ENCODE assay signal across 17 cellular contexts in the genomic region with DNA sequence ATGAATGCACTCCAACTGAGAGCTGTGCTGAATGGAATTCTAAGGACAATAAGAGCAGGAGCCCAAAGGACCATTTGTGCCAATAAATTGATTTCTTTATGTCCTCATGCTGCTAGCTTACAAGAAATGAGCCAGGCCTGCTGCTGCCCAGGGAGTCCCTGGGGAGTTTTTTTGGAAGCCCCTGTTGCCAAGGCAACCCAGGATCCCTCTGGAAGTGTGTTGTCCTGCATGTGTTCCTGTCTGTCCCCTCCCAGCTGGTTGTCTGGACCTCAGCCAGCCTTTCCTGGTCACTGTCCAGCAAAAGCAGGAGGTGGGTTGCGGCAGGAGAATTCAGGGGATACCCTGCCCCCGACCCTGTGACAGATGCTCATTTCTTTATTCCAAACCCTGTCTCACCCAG. TPM values are rescaled to one million over a fixed set of nuclear protein-coding genes. Genes with fewer than 3 reads are reported as not detected.
"Had no signal": no experiment of that assay in that cellular context is flagged by ENCODE, and none has a peak within 500 bp of the region (broad histone marks: within the 10 kb centered on the region; RNA-seq: fewer than 3 reads in every experiment).

No MANE protein-coding gene starts in this region.

- H3K27ac ChIP-seq: adrenal gland, breast epithelium, gastroesophageal sphincter, lower lobe of right lung, neutrophil, pancreas, right lobe of liver had no signal

- H3K9me3 ChIP-seq: adrenal gland, breast epithelium, gastroesophageal sphincter, lower lobe of right lung, neutrophil, pancreas, right lobe of liver had no signal

- H3K27me3 ChIP-seq: neutrophil, pancreas, right lobe of liver had no signal

- DNase-seq: activated CD4-positive, alpha-beta memory T cell treated with anti-CD3 and anti-CD28 coated beads for 36 hours; activated gamma-delta T cell treated with Interleukin-2 at 50 U/mL for 16 hours; activated T-cell treated with anti-CD3 and anti-CD28 coated beads for 4 hours; adrenal gland; cortex of kidney; lower lobe of right lung; right lobe of liver; stimulated activated CD4-positive, alpha-beta T cell treated with anti-CD3 and anti-CD28 coated beads, Interleukin-4, amount 100 ng/mL, for 1 hour; stimulated activated naive CD8-positive, alpha-beta T cell treated with anti-CD3 and anti-CD28 coated beads, Interleukin-15, amount 100 ng/mL, for 72 hours had no signal

- H3K4me3 ChIP-seq: adrenal gland, breast epithelium, gastroesophageal sphincter, lower lobe of right lung, pancreas, right lobe of liver, smooth muscle cell had no signal

- H3K36me3 ChIP-seq: adrenal gland, breast epithelium, gastroesophageal sphincter, lower lobe of right lung, neutrophil, pancreas, right lobe of liver had no signal

- H3K4me2 ChIP-seq: smooth muscle cell had no signal

- H3K4me1 ChIP-seq: adrenal gland, breast epithelium, gastroesophageal sphincter, lower lobe of right lung, pancreas, right lobe of liver had no signal

- ATAC-seq: activated naive CD4-positive, alpha-beta T cell treated with anti-CD3 and anti-CD28 coated beads, Interleukin-2, amount 50 U/mL, for 72 hours; gastroesophageal sphincter; lower lobe of right lung; natural killer cell treated with Interleukin-12 subunit alpha and Interleukin-12 subunit beta and Interleukin-15 and Interleukin-18, amount 100 ng/mL, for 72 hours; pancreas; right lobe of liver; stimulated activated naive CD8-positive, alpha-beta T cell treated with anti-CD3 and anti-CD28 coated beads, Interleukin-15, amount 100 ng/mL, for 72 hours had no signal

RNA-seq across cellular contexts. Expression of gene GPRC5B, which starts 51.0 kb away (rescaled TPM):
- total RNA-seq: activated CD4-positive, alpha-beta memory T cell treated with anti-CD3 and anti-CD28 coated beads for 36 hours; activated T-helper 1 cell treated with anti-CD3 and anti-CD28 coated beads, Interleukin-12 subunit alpha, Interleukin-12 subunit beta, Interleukin-2, Interleukin-4 antibody, amounts not matched to agents 30 ng/mL and 10 ng/mL and 1 ng/mL, durations not matched to agents 14 hours and 24 hours and 36 hours; natural killer cell treated with Interleukin-12 subunit alpha and Interleukin-12 subunit beta and Interleukin-15 and Interleukin-18, amount 100 ng/mL, for 72 hours had no signal
